13 cellular contexts compared by ENCODE assay signal in genomic region chr15:79994651-79995050, GRCh38. TPM values are rescaled to one million over a fixed set of nuclear protein-coding genes. Genes with fewer than 3 reads are reported as not detected.
A peak's percentile ranks its signal among the peaks of the same experiment; 100 is the strongest.
DNase-seq lines count a peak whose midpoint lies in the region; ATAC-seq and TF ChIP-seq lines count a peak whose summit lies in the region.
"Had no signal": no experiment of that assay in that cellular context is flagged by ENCODE, and none has a peak within 500 bp of the region (broad histone marks: within the 10 kb centered on the region; RNA-seq: fewer than 3 reads in every experiment).

No MANE protein-coding gene starts in this region.

- no peak overlapping the region for H3K27ac Mint-ChIP-seq in chondrocyte (ENCODE audit: unreplicated experiment)
- H3K27ac Mint-ChIP-seq: stimulated activated naive CD8-positive, alpha-beta T cell treated with anti-CD3 and anti-CD28 coated beads, Interleukin-15, amount 100 ng/mL, for 72 hours had no signal

- H3K9me3 Mint-ChIP-seq in chondrocyte (ENCODE audit: low read depth), result no peaks in the 10 kb centered on the region
- H3K9me3 Mint-ChIP-seq: stimulated activated naive CD8-positive, alpha-beta T cell treated with anti-CD3 and anti-CD28 coated beads, Interleukin-15, amount 100 ng/mL, for 72 hours had no signal

- H3K4me3 Mint-ChIP-seq in chondrocyte (ENCODE audit: unreplicated experiment), result no peak overlapping the region
- H3K4me3 Mint-ChIP-seq: stimulated activated naive CD8-positive, alpha-beta T cell treated with anti-CD3 and anti-CD28 coated beads, Interleukin-15, amount 100 ng/mL, for 72 hours had no signal

- TF ChIP-seq CTCF in chondrocyte (IDR thresholded peaks at IDR 0.05), result no peak

- H3K27me3 Mint-ChIP-seq in chondrocyte (ENCODE audit: low read depth), result peaks cover 2% of the 10 kb centered on the region
- H3K27me3 Mint-ChIP-seq: stimulated activated naive CD8-positive, alpha-beta T cell treated with anti-CD3 and anti-CD28 coated beads, Interleukin-15, amount 100 ng/mL, for 72 hours had no signal

- H3K36me3 Mint-ChIP-seq in chondrocyte (ENCODE audit: low read depth), result no peaks in the 10 kb centered on the region

- no peaks in the 10 kb centered on the region for H3K4me1 Mint-ChIP-seq in chondrocyte (ENCODE audit: low read depth)

- DNase-seq in activated CD8-positive, alpha-beta memory T cell treated with anti-CD3 and anti-CD28 coated beads, Interleukin-2, amount 50 U/mL, for 48 hours, result peak; percentile 22
- no peak for DNase-seq in activated CD8-positive, alpha-beta memory T cell treated with anti-CD3 and anti-CD28 coated beads, Interleukin-2, amount 50 U/mL, for 4 hours
- DNase-seq in amniotic epithelial cell (ENCODE audit: low read depth), result peak; percentile 71
- DNase-seq in islet precursor cell, result peak; percentile 77
- DNase-seq in chondrocyte (ENCODE audit: low spot score), result no peak
- DNase-seq in NCI-H446 treated with DMSO at 0.1 percent for 48 hours (lab: John Stamatoyannopoulos, UW), result no peak
- no peak for DNase-seq in NCI-H748 (lab: John Stamatoyannopoulos, UW; ENCODE audit: unreplicated experiment)
- DNase-seq: activated naive CD4-positive, alpha-beta T cell treated with anti-CD3 and anti-CD28 coated beads, Interleukin-2, amount 50 U/mL, for 16 hours; caudate nucleus; stimulated activated naive CD8-positive, alpha-beta T cell treated with anti-CD3 and anti-CD28 coated beads, Interleukin-15, amount 100 ng/mL, for 72 hours had no signal

- ATAC-seq in activated CD4-positive, CD25-positive, alpha-beta regulatory T cell treated with anti-CD3 and anti-CD28 coated beads, Interleukin-2, amount 50 U/mL, for 24 hours, result no peak
- ATAC-seq: sciatic nerve; stimulated activated naive CD8-positive, alpha-beta T cell treated with anti-CD3 and anti-CD28 coated beads, Interleukin-15, amount 100 ng/mL, for 72 hours had no signal

RNA-seq across cellular contexts. Expression of gene BCL2A1, which starts 23.7 kb away (rescaled TPM):
- not detected in 3 replicates for total RNA-seq in chondrocyte
- total RNA-seq: A673 had no signal

Comparison
In these comparisons a context has a peak if more than half of its experiments do, and no peak if none do; other contexts are left out.
1. DNase-seq: peak in activated CD8-positive, alpha-beta memory T cell treated with anti-CD3 and anti-CD28 coated beads, Interleukin-2, amount 50 U/mL, for 48 hours (single experiment), amniotic epithelial cell (single experiment) and islet precursor cell (single experiment); none in activated CD8-positive, alpha-beta memory T cell treated with anti-CD3 and anti-CD28 coated beads, Interleukin-2, amount 50 U/mL, for 4 hours (single experiment), chondrocyte (single experiment), NCI-H446 treated with DMSO at 0.1 percent for 48 hours (single experiment) and NCI-H748 (single experiment).